13 cellular contexts compared by ENCODE assay signal in the genomic region with DNA sequence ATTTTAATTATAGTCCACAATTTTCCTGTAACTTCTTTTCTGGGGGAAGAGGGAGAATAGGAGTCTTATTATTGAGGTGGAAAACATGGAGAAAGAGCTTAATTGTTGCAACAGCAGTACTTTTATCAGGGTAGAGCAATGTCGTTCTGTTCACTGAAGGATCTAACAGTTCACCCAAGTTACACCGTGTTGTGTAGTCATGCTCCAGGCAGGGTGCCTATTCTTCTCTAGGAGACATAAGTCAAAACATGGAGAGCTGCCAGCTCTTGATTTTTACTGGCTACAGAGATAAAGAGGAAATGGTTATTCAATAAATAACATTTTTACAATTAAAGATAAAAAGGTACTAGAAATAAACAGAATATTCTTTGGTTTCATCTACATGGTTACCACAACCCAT.
DNase-seq lines count a peak whose midpoint lies in the region; ATAC-seq, FAIRE-seq and TF ChIP-seq lines count a peak whose summit lies in the region.
"Had no signal": no experiment of that assay in that cellular context is flagged by ENCODE, and none has a peak within 500 bp of the region (broad histone marks: within the 10 kb centered on the region; RNA-seq: fewer than 3 reads in every experiment).

No MANE protein-coding gene starts in this region.

- H3K36me3 Mint-ChIP-seq in Calu3 (ENCODE audit: insufficient read depth, unreplicated experiment): no peaks in the 10 kb centered on the region

- H3K27ac Mint-ChIP-seq in Calu3 (ENCODE audit: unreplicated experiment): no peak overlapping the region
- H3K27ac Mint-ChIP-seq: activated CD4-positive, alpha-beta T cell treated with anti-CD3 and anti-CD28 coated beads, Interleukin-2, amount 10 ng/mL, durations not matched to agents 7 days and 5 days; activated T-helper 2 cell treated with anti-CD3 and anti-CD28 coated beads, Interferon-gamma antibody, Interleukin-2, Interleukin-4, amounts not matched to agents 10 μg/mL and 5 μg/mL and 100 μg/mL, durations not matched to agents 14 hours and 24 hours and 36 hours had no signal

- H3K9me3 Mint-ChIP-seq in Calu3 (ENCODE audit: low read depth, unreplicated experiment): no peaks in the 10 kb centered on the region
- H3K9me3 Mint-ChIP-seq: activated T-helper 2 cell treated with anti-CD3 and anti-CD28 coated beads, Interferon-gamma antibody, Interleukin-2, Interleukin-4, amounts not matched to agents 10 μg/mL and 5 μg/mL and 100 μg/mL, durations not matched to agents 14 hours and 24 hours and 36 hours had no signal

- BruUV-seq in Calu3 (replicated peaks; lab: Mats Ljungman, UMichigan): no TSS peak

- peak overlapping the region in 2 of 4 donors; percentile 10 to 31 for H3K27ac ChIP-seq in pancreas
- no peak overlapping the region for H3K27ac ChIP-seq in colonic mucosa

- peak; percentile 3 for DNase-seq in Calu3
- peak; percentile 69 for DNase-seq in MG63
- peak; percentile 19 for DNase-seq in epithelial cell of esophagus (ENCODE audit: low read depth)
- peak in 3 of 6 donors; percentile 4 to 33 (median 18) for DNase-seq in pancreas
- no peak for DNase-seq in colonic mucosa
- DNase-seq: activated CD4-positive, alpha-beta T cell treated with anti-CD3 and anti-CD28 coated beads, Interleukin-2, amount 10 ng/mL, durations not matched to agents 7 days and 5 days; DMS79; NCI-H524 treated with DMSO at 0.1 percent for 48 hours had no signal

- H3K36me3 ChIP-seq in MG63: no peaks in the 10 kb centered on the region
- H3K36me3 ChIP-seq in pancreas: no peaks in the 10 kb centered on the region
- no peaks in the 10 kb centered on the region for H3K36me3 ChIP-seq in colonic mucosa

- peaks cover 0 to 3% (median 0%) of the 10 kb centered on the region in 3 donors for H3K4me1 ChIP-seq in pancreas
- H3K4me1 ChIP-seq in colonic mucosa: no peaks in the 10 kb centered on the region

- H3K4me1 Mint-ChIP-seq in Calu3 (ENCODE audit: low read depth, unreplicated experiment): no peaks in the 10 kb centered on the region
- H3K4me1 Mint-ChIP-seq: activated CD4-positive, alpha-beta T cell treated with anti-CD3 and anti-CD28 coated beads, Interleukin-2, amount 10 ng/mL, durations not matched to agents 7 days and 5 days had no signal

- CTCF ChIA-PET in Calu3 (lab: Charles Lee): no interaction called here

- TF ChIP-seq CTCF in Calu3 (IDR thresholded peaks at IDR 0.05; ENCODE audit: unreplicated experiment) (no peak), epithelial cell of esophagus (IDR thresholded peaks at IDR 0.05; ENCODE audit: insufficient read depth, low read depth, low read length, missing control alignments) (no peak), pancreas (IDR thresholded peaks at IDR 0.05) (no peak), colonic mucosa (IDR thresholded peaks at IDR 0.05) (no peak)

- H3K9me3 ChIP-seq in MG63: no peaks in the 10 kb centered on the region
- no peaks in the 10 kb centered on the region for H3K9me3 ChIP-seq in pancreas
- no peaks in the 10 kb centered on the region for H3K9me3 ChIP-seq in colonic mucosa

- 5 to 9% methylated on average over 2 of the region's 2 CpGs for WGBS in pancreas, 2 donors

- H3K27me3 Mint-ChIP-seq in Calu3 (ENCODE audit: unreplicated experiment): no peaks in the 10 kb centered on the region
- H3K27me3 Mint-ChIP-seq: activated CD4-positive, alpha-beta T cell treated with anti-CD3 and anti-CD28 coated beads, Interleukin-2, amount 10 ng/mL, durations not matched to agents 7 days and 5 days had no signal

- H3K27me3 ChIP-seq in MG63 (no peaks in the 10 kb centered on the region), pancreas (no peaks in the 10 kb centered on the region), colonic mucosa (no peaks in the 10 kb centered on the region)

- no peak for FAIRE-seq in pancreas (lab: Jason Lieb, UNC)
- FAIRE-seq: GM18507 had no signal

- H3K4me3 ChIP-seq in MG63 (no peak overlapping the region), epithelial cell of esophagus (ENCODE audit: low read length) (no peak overlapping the region), pancreas (no peak overlapping the region), colonic mucosa (no peak overlapping the region)
- H3K4me3 ChIP-seq: lung had no signal

- peak in 3 of 4 donors; percentile 49 to 77 (median 77) for ATAC-seq in pancreas
- ATAC-seq in GM19463 (IDR thresholded peaks at IDR 0.05; ENCODE audit: unreplicated experiment): no peak
- no peak for ATAC-seq in HG02981 (IDR thresholded peaks at IDR 0.05; ENCODE audit: unreplicated experiment)

- no peak overlapping the region for H3K4me3 Mint-ChIP-seq in Calu3 (ENCODE audit: low read depth, unreplicated experiment)
- H3K4me3 Mint-ChIP-seq: activated CD4-positive, alpha-beta T cell treated with anti-CD3 and anti-CD28 coated beads, Interleukin-2, amount 10 ng/mL, durations not matched to agents 7 days and 5 days had no signal

- no peak overlapping the region for H3K9ac ChIP-seq in colonic mucosa (ENCODE audit: low read depth in 2 of 2, low read length in 2 of 2)

- intact Hi-C loops in Calu3 (cut with micrococcal nuclease; ENCODE audit: unreplicated experiment) (no loop called here), pancreas (cut with DNase I) (no loop called here), colonic mucosa (cut with DNase I) (no loop called here)

Comparison
In these comparisons a context has a peak if more than half of its experiments do, and no peak if none do; other contexts are left out.
1. ATAC-seq: peak in pancreas (3 of 4); none in GM19463 (single experiment) and HG02981 (single experiment).